In the genomic region with DNA sequence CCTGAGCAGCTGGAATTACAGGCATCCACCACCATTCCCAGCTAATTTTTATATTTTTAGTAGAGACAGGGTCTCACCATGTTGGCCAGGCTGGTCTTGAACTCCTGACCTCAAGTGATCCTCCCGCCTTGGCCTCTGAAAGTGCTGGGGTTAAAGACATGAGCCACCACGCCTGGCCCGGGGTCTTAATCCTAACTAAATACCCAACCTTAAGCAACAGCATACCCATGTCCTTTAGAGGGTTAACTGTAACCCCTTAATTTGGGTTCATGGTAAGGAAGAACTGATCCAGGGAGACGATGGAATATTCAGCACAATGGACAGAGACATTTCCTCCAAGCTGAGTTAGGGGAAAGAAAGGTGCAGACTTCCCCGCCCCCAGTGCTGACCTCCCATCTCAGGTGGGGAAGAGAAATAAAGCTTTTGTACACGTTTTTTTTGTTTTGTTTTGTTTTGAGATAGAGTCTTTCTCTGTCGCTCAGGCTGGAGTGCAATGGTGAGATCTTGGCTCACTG, we compare ENCODE assay signal across 24 cellular contexts. TPM values are rescaled to one million over a fixed set of nuclear protein-coding genes. Genes with fewer than 3 reads are reported as not detected.
DNase-seq lines count a peak whose midpoint lies in the region; ATAC-seq and TF ChIP-seq lines count a peak whose summit lies in the region.
"Had no signal": no experiment of that assay in that cellular context is flagged by ENCODE, and none has a peak within 500 bp of the region (broad histone marks: within the 10 kb centered on the region; RNA-seq: fewer than 3 reads in every experiment).

No MANE protein-coding gene starts in this region.

- H3K9ac ChIP-seq in neural progenitor cell = no peak overlapping the region

- no peak overlapping the region for H3K4me3 ChIP-seq in GM23338
- no peak overlapping the region for H3K4me3 ChIP-seq in NB4 (ENCODE audit: low read depth, low read length)
- H3K4me3 ChIP-seq in neural progenitor cell = no peak overlapping the region
- H3K4me3 ChIP-seq: thoracic aorta had no signal

- H3K36me3 ChIP-seq in GM23338 (ENCODE audit: insufficient read depth) = no peaks in the 10 kb centered on the region
- no peaks in the 10 kb centered on the region for H3K36me3 ChIP-seq in neural progenitor cell
- H3K36me3 ChIP-seq: thoracic aorta had no signal

- H3K4me1 Mint-ChIP-seq in GM23338 (no peaks in the 10 kb centered on the region), neural progenitor cell (no peaks in the 10 kb centered on the region)

- no peak for TF ChIP-seq POLR2A in NB4 (IDR thresholded peaks at IDR 0.05; ENCODE audit: extremely low read depth, insufficient read length)

- H4K20me1 ChIP-seq in GM23338 (replicated peaks; ENCODE audit: insufficient read depth) = no peaks in the 10 kb centered on the region; the same call in 1 of the 2 replicates
- H4K20me1 ChIP-seq in neural progenitor cell (ENCODE audit: low read depth) = no peaks in the 10 kb centered on the region

- peak; percentile 82 for DNase-seq in GM23338 (ENCODE audit: low spot score)
- peak; percentile 17 for DNase-seq in NB4 (ENCODE audit: low read depth)
- peak; percentile 45 for DNase-seq in dermis blood vessel endothelial cell
- peak; percentile 71 for DNase-seq in neural progenitor cell (ENCODE audit: low spot score)
- DNase-seq in SKM-1 treated with dmso at 0.1 percent for 144 hours (lab: John Stamatoyannopoulos, UW; ENCODE audit: unreplicated experiment) = no peak
- no peak for DNase-seq in midbrain (lab: John Stamatoyannopoulos, UW)
- DNase-seq: activated CD4-positive, alpha-beta T cell treated with anti-CD3 and anti-CD28 coated beads, Interleukin-2, amount 10 ng/mL, durations not matched to agents 7 days and 5 days; activated T-cell treated with anti-CD3 and anti-CD28 coated beads for 4 hours; central memory CD4-positive, alpha-beta T cell; GOT3; NCI-H1105 treated with DMSO at 0.1 percent for 48 hours; NCI-H2171 treated with DMSO at 0.1 percent for 48 hours; NK-92 treated with Interleukin-12 subunit alpha and Interleukin-12 subunit beta, amount 100 ng/mL, for 24 hours; stimulated activated CD4-positive, alpha-beta T cell treated with anti-CD3 and anti-CD28 coated beads, Interleukin-4, amount 100 ng/mL, for 24 hours had no signal

- TF ChIP-seq CTCF in GM23338 (conservative IDR thresholded peaks at IDR 0.05; ENCODE audit: low read depth in 2 of 2) (no peak), NB4 (IDR thresholded peaks at IDR 0.05; ENCODE audit: low read depth, low read length) (no peak), neural progenitor cell (IDR thresholded peaks at IDR 0.05) (no peak)

- no peak overlapping the region for H2AFZ ChIP-seq in GM23338
- no peak overlapping the region for H2AFZ ChIP-seq in neural progenitor cell (replicated peaks)

- no peak overlapping the region for H3K27ac ChIP-seq in GM23338 (ENCODE audit: low read depth)
- H3K27ac ChIP-seq in neural progenitor cell = no peak overlapping the region
- H3K27ac ChIP-seq: thoracic aorta had no signal

- H3K27ac Mint-ChIP-seq in GM23338 (no peak overlapping the region), neural progenitor cell (no peak overlapping the region)
- H3K27ac Mint-ChIP-seq: activated CD4-positive, alpha-beta T cell treated with anti-CD3 and anti-CD28 coated beads, Interleukin-2, amount 10 ng/mL, durations not matched to agents 7 days and 5 days; activated naive CD4-positive, alpha-beta T cell treated with anti-CD3 and anti-CD28 coated beads, Interleukin-2, amount 50 U/mL, for 72 hours had no signal

- no peaks in the 10 kb centered on the region for H3K9me3 ChIP-seq in neural progenitor cell (ENCODE audit: low read depth)
- H3K9me3 ChIP-seq: thoracic aorta had no signal

- H3F3A ChIP-seq in GM23338 (replicated peaks; ENCODE audit: low read depth) (no peaks in the 10 kb centered on the region), neural progenitor cell (ENCODE audit: low read depth) (no peaks in the 10 kb centered on the region)

- no peaks in the 10 kb centered on the region; the same call in 2 of the 3 replicates for H3K9me3 Mint-ChIP-seq in GM23338
- no peaks in the 10 kb centered on the region for H3K9me3 Mint-ChIP-seq in neural progenitor cell
- H3K9me3 Mint-ChIP-seq: activated CD4-positive, alpha-beta T cell treated with anti-CD3 and anti-CD28 coated beads, Interleukin-2, amount 10 ng/mL, durations not matched to agents 7 days and 5 days; activated naive CD4-positive, alpha-beta T cell treated with anti-CD3 and anti-CD28 coated beads, Interleukin-2, amount 50 U/mL, for 72 hours had no signal

- H3K4me1 ChIP-seq in GM23338 (ENCODE audit: insufficient read depth) = no peaks in the 10 kb centered on the region
- no peaks in the 10 kb centered on the region for H3K4me1 ChIP-seq in neural progenitor cell

- H3K36me3 Mint-ChIP-seq in GM23338 (ENCODE audit: low read depth) (peaks cover 2% of the 10 kb centered on the region; the same call in 1 of the 3 replicates), neural progenitor cell (no peaks in the 10 kb centered on the region)
- H3K36me3 Mint-ChIP-seq: activated naive CD4-positive, alpha-beta T cell treated with anti-CD3 and anti-CD28 coated beads, Interleukin-2, amount 50 U/mL, for 72 hours had no signal

- H3K27me3 Mint-ChIP-seq in GM23338 (ENCODE audit: insufficient read depth, low read depth, poor library complexity) (peaks cover 9% of the 10 kb centered on the region), neural progenitor cell (ENCODE audit: insufficient read depth, low read depth) (peaks cover 10% of the 10 kb centered on the region)
- H3K27me3 Mint-ChIP-seq: activated CD4-positive, alpha-beta T cell treated with anti-CD3 and anti-CD28 coated beads, Interleukin-2, amount 10 ng/mL, durations not matched to agents 7 days and 5 days had no signal

- H3K9me2 ChIP-seq in GM23338 (ENCODE audit: insufficient read depth) = no peaks in the 10 kb centered on the region

- no peak overlapping the region for H3K4me2 ChIP-seq in GM23338
- H3K4me2 ChIP-seq in neural progenitor cell = no peak overlapping the region

- H3K27me3 ChIP-seq in GM23338 (ENCODE audit: insufficient read depth) (no peaks in the 10 kb centered on the region), neural progenitor cell (no peaks in the 10 kb centered on the region)

- H3K4me3 Mint-ChIP-seq in GM23338 = no peak overlapping the region
- no peak overlapping the region for H3K4me3 Mint-ChIP-seq in neural progenitor cell
- H3K4me3 Mint-ChIP-seq: activated CD4-positive, alpha-beta T cell treated with anti-CD3 and anti-CD28 coated beads, Interleukin-2, amount 10 ng/mL, durations not matched to agents 7 days and 5 days had no signal

- ATAC-seq in GM23338 (peak; percentile 52), HG02623 (IDR thresholded peaks at IDR 0.05; ENCODE audit: unreplicated experiment) (no peak)
- ATAC-seq: activated naive CD4-positive, alpha-beta T cell treated with anti-CD3 and anti-CD28 coated beads, Interleukin-2, amount 50 U/mL, for 72 hours; Right ventricle myocardium inferior had no signal

- no peaks in the 10 kb centered on the region for H3K79me2 ChIP-seq in GM23338 (replicated peaks; ENCODE audit: insufficient read depth)
- no peaks in the 10 kb centered on the region for H3K79me2 ChIP-seq in neural progenitor cell (ENCODE audit: low read depth)

TF ChIP-seq in GM23338, 12 proteins besides CTCF, POLR2A, EP300 and RAD21 (continues in another document):
- TF ChIP-seq REST (IDR thresholded peaks at IDR 0.05; ENCODE audit: unreplicated experiment) = peak; percentile 81

RNA-seq across cellular contexts. Expression of gene GALP, which starts 8.7 kb away (rescaled TPM):
- not detected in 2 replicates for total RNA-seq in GM23338 (2014; rRNA removed; shearing (Covaris generic))
- polyA plus RNA-seq in GM23338 (2016; fragmentation: Nextera tagmentation; extraction: Ambion mirVana) = not detected in 2 replicates
- total RNA-seq in dermis blood vessel endothelial cell (not detected in 2 replicates), neural progenitor cell (ENCODE audit: low replicate concordance) (0.71 and 1.8 TPM in 2 replicates)
- total RNA-seq: activated CD4-positive, alpha-beta T cell treated with anti-CD3 and anti-CD28 coated beads, Interleukin-2, amount 10 ng/mL, durations not matched to agents 7 days and 5 days; activated naive CD4-positive, alpha-beta T cell treated with anti-CD3 and anti-CD28 coated beads, Interleukin-2, amount 50 U/mL, for 72 hours; Daoy; glomerular endothelial cell; mucosa of gallbladder; osteocyte; Right ventricle myocardium inferior; T-helper 2 cell treated with Interferon-gamma antibody and Interleukin-4, amounts not matched to agents 100 ng/mL and 5 ng/mL, for 36 hours; thoracic aorta had no signal
- polyA plus RNA-seq: keratinocyte had no signal

RNA-seq across cellular contexts. Expression of gene ZNF444, which starts 26.0 kb away (rescaled TPM):
- total RNA-seq in GM23338 (2014; rRNA removed; shearing (Covaris generic)) = 58.5 and 60.5 TPM in 2 replicates
- 23.6 and 25.1 TPM in 2 replicates for polyA plus RNA-seq in GM23338 (2016; fragmentation: Nextera tagmentation; extraction: Ambion mirVana)
- total RNA-seq in dermis blood vessel endothelial cell (22.6 and 26.3 TPM in 2 replicates), neural progenitor cell (ENCODE audit: low replicate concordance) (7.0 and 51.8 TPM in 2 replicates)

RNA-seq across cellular contexts. Expression of gene ZSCAN5B, which starts 30.5 kb away (rescaled TPM):
- 0.10 TPM in 1 of 2 replicates, not detected in the other for total RNA-seq in GM23338 (2014; rRNA removed; shearing (Covaris generic))
- polyA plus RNA-seq in GM23338 (2016; fragmentation: Nextera tagmentation; extraction: Ambion mirVana) = not detected in 2 replicates
- total RNA-seq in dermis blood vessel endothelial cell = not detected in 2 replicates
- not detected in 2 replicates for total RNA-seq in neural progenitor cell (ENCODE audit: low replicate concordance)
- total RNA-seq: activated CD4-positive, alpha-beta T cell treated with anti-CD3 and anti-CD28 coated beads, Interleukin-2, amount 10 ng/mL, durations not matched to agents 7 days and 5 days; activated naive CD4-positive, alpha-beta T cell treated with anti-CD3 and anti-CD28 coated beads, Interleukin-2, amount 50 U/mL, for 72 hours; Daoy; glomerular endothelial cell; mucosa of gallbladder; osteocyte; Right ventricle myocardium inferior; T-helper 2 cell treated with Interferon-gamma antibody and Interleukin-4, amounts not matched to agents 100 ng/mL and 5 ng/mL, for 36 hours; thoracic aorta had no signal
- polyA plus RNA-seq: keratinocyte had no signal

RNA-seq across cellular contexts. Expression of gene ZSCAN5C, which starts 35.0 kb away (rescaled TPM):
- not detected in 2 replicates for total RNA-seq in GM23338 (2014; rRNA removed; shearing (Covaris generic))
- not detected in 2 replicates for polyA plus RNA-seq in GM23338 (2016; fragmentation: Nextera tagmentation; extraction: Ambion mirVana)
- total RNA-seq in dermis blood vessel endothelial cell = not detected in 2 replicates
- not detected in 2 replicates for total RNA-seq in neural progenitor cell (ENCODE audit: low replicate concordance)
- total RNA-seq: activated CD4-positive, alpha-beta T cell treated with anti-CD3 and anti-CD28 coated beads, Interleukin-2, amount 10 ng/mL, durations not matched to agents 7 days and 5 days; activated naive CD4-positive, alpha-beta T cell treated with anti-CD3 and anti-CD28 coated beads, Interleukin-2, amount 50 U/mL, for 72 hours; Daoy; glomerular endothelial cell; mucosa of gallbladder; osteocyte; Right ventricle myocardium inferior; T-helper 2 cell treated with Interferon-gamma antibody and Interleukin-4, amounts not matched to agents 100 ng/mL and 5 ng/mL, for 36 hours; thoracic aorta had no signal
- polyA plus RNA-seq: keratinocyte had no signal

RNA-seq across cellular contexts. Expression of gene ZNF787, which starts 46.0 kb away (rescaled TPM):
- 35.3 and 44.6 TPM in 2 replicates for total RNA-seq in GM23338 (2014; rRNA removed; shearing (Covaris generic))
- 12.5 and 15.9 TPM in 2 replicates for polyA plus RNA-seq in GM23338 (2016; fragmentation: Nextera tagmentation; extraction: Ambion mirVana)
- total RNA-seq in dermis blood vessel endothelial cell (30.0 and 41.2 TPM in 2 replicates), neural progenitor cell (ENCODE audit: low replicate concordance) (2.2 and 30.0 TPM in 2 replicates)

Comparison
In these comparisons a context has a peak if more than half of its experiments do, and no peak if none do; other contexts are left out.
1. DNase-seq: peak in GM23338 (single experiment), NB4 (single experiment), dermis blood vessel endothelial cell (single experiment) and neural progenitor cell (single experiment); none in SKM-1 treated with dmso at 0.1 percent for 144 hours (single experiment) and midbrain (single experiment).